ENCODE assay signal across 1 cellular context in genomic region chr18:70221911-70222278, GRCh38.
TF ChIP-seq lines count a peak whose summit lies in the region.

No MANE protein-coding gene starts in this region.

TF ChIP-seq in H1, 55 proteins besides CTCF, POLR2A, EP300 and RAD21 (continued from another document):
- TF ChIP-seq CHD7 (IDR thresholded peaks at IDR 0.05; ENCODE audit: insufficient replicate concordance, low read length) = no peak
